18 cellular contexts compared by ENCODE assay signal in the genomic region with DNA sequence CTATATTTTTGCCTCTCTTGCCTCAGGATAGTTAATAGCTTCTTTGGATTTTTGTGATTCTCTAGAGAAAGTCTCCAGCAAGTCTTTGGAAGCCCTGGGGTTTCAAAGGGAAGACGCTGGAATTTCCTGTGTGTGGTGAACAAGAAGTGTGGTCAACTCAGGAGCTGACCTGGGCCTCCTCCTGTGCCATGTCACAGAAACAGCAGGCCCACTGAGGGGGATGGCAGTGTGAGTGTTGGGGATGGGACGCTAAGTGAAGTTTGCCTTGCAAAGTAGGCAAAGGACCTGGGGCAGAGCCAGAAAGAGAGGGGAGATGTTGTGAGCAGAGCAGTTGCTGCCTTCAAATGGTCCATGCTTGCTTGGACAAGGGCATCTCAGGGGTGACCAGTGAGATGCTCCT.
DNase-seq lines count a peak whose midpoint lies in the region; ATAC-seq and TF ChIP-seq lines count a peak whose summit lies in the region.
"Had no signal": no experiment of that assay in that cellular context is flagged by ENCODE, and none has a peak within 500 bp of the region (broad histone marks: within the 10 kb centered on the region; RNA-seq: fewer than 3 reads in every experiment).

No MANE protein-coding gene starts in this region.

- H3K9me3 Mint-ChIP-seq in GM23338, result no peaks in the 10 kb centered on the region
- H3K9me3 Mint-ChIP-seq: CD4-positive, alpha-beta T cell; HFFc6 had no signal

- H3F3A ChIP-seq in GM23338 (replicated peaks; ENCODE audit: low read depth) (no peaks in the 10 kb centered on the region), smooth muscle cell (ENCODE audit: low read depth) (no peaks in the 10 kb centered on the region)

- WGBS in esophagus muscularis mucosa, result 36% methylated on average over 2 of the region's 2 CpGs
- WGBS in mesendoderm (ENCODE audit: extremely low coverage, insufficient coverage, low lambda C conversion rate), result no CpG with 5 or more reads among the region's 2 CpGs
- whole genome bisulfite sequencing in smooth muscle cell (ENCODE audit: low lambda C conversion rate), result 40% methylated on average over 2 of the region's 2 CpGs

- no peaks in the 10 kb centered on the region for H3K36me3 Mint-ChIP-seq in GM23338 (ENCODE audit: low read depth)

- no peak overlapping the region for H3K4ac ChIP-seq in mesendoderm (ENCODE audit: low read depth, low read length)

- H3K9me3 ChIP-seq in NT2/D1 (ENCODE audit: insufficient read depth, low read length) (no peaks in the 10 kb centered on the region), esophagus muscularis mucosa (no peaks in the 10 kb centered on the region), smooth muscle cell (replicated peaks; ENCODE audit: low read depth) (peaks cover 5% of the 10 kb centered on the region)
- H3K9me3 ChIP-seq: A549 had no signal

- H3K27ac Mint-ChIP-seq in GM23338, result peak overlapping the region; percentile 68
- H3K27ac Mint-ChIP-seq: CD4-positive, alpha-beta T cell; HFFc6 had no signal

- H3K4me1 Mint-ChIP-seq in GM23338, result peaks cover 15% of the 10 kb centered on the region

- H3K23ac ChIP-seq in mesendoderm (ENCODE audit: low read length), result no peak overlapping the region

- intact Hi-C loops in esophagus muscularis mucosa (cut with DNase I), result no loop called here

- ATAC-seq in GM23338 (no peak), HG02870 (IDR thresholded peaks at IDR 0.05; ENCODE audit: unreplicated experiment) (no peak)
- ATAC-seq: A549, HCT116 had no signal

- H3K4me3 Mint-ChIP-seq in GM23338, result no peak overlapping the region
- H3K4me3 Mint-ChIP-seq: CD4-positive, alpha-beta T cell; HFFc6 had no signal

- H3K4me1 ChIP-seq in GM23338 (ENCODE audit: insufficient read depth) (no peaks in the 10 kb centered on the region; the same call in 1 of the 2 replicates), NT2/D1 (ENCODE audit: insufficient read depth, insufficient read length) (no peaks in the 10 kb centered on the region), esophagus muscularis mucosa (no peaks in the 10 kb centered on the region), mesendoderm (ENCODE audit: control insufficient read depth, low read depth, low read length) (no peaks in the 10 kb centered on the region), smooth muscle cell (ENCODE audit: low read depth) (no peaks in the 10 kb centered on the region)
- H3K4me1 ChIP-seq: A549 had no signal

- no peak overlapping the region for H3K4me2 ChIP-seq in GM23338
- H3K4me2 ChIP-seq in mesendoderm (ENCODE audit: low read length), result no peak overlapping the region
- no peak overlapping the region for H3K4me2 ChIP-seq in smooth muscle cell
- H3K4me2 ChIP-seq: A549 had no signal

- no peak overlapping the region for H4K5ac ChIP-seq in mesendoderm (ENCODE audit: low read length)

- no peak overlapping the region for H3K18ac ChIP-seq in mesendoderm (ENCODE audit: low read length)

- H3K27me3 ChIP-seq in GM23338 (ENCODE audit: insufficient read depth) (no peaks in the 10 kb centered on the region), NT2/D1 (ENCODE audit: insufficient read depth, insufficient read length) (no peaks in the 10 kb centered on the region), esophagus muscularis mucosa (no peaks in the 10 kb centered on the region), mesendoderm (ENCODE audit: insufficient read depth, low read length, poor library complexity) (no peaks in the 10 kb centered on the region), smooth muscle cell (ENCODE audit: low read depth) (no peaks in the 10 kb centered on the region)

- H3K4me3 ChIP-seq in GM23338 (no peak overlapping the region), NT2/D1 (ENCODE audit: insufficient read length, low read depth) (no peak overlapping the region), esophagus muscularis mucosa (no peak overlapping the region), mesendoderm (ENCODE audit: low read length) (no peak overlapping the region), smooth muscle cell (no peak overlapping the region), foreskin fibroblast (ENCODE audit: low read depth in 1 of 2, low read length in 2 of 2) (no peak overlapping the region)
- H3K4me3 ChIP-seq: A549, GM23248 had no signal

- peaks cover 2% of the 10 kb centered on the region for H3K27me3 Mint-ChIP-seq in GM23338 (ENCODE audit: insufficient read depth, low read depth, poor library complexity)
- H3K27me3 Mint-ChIP-seq: CD4-positive, alpha-beta T cell had no signal

- H3K9ac ChIP-seq in NT2/D1 (ENCODE audit: insufficient read length, low read depth) (no peak overlapping the region), mesendoderm (ENCODE audit: low read length) (no peak overlapping the region), smooth muscle cell (ENCODE audit: low read depth) (no peak overlapping the region)
- H3K9ac ChIP-seq: GM23248 had no signal

- no peak overlapping the region for H2BK15ac ChIP-seq in mesendoderm (replicated peaks; ENCODE audit: low read depth)

- no peak overlapping the region for H3K56ac ChIP-seq in mesendoderm (ENCODE audit: low read length)

- no peak overlapping the region for H2AK5ac ChIP-seq in mesendoderm (ENCODE audit: low read length)

- H3K79me2 ChIP-seq in GM23338 (replicated peaks; ENCODE audit: insufficient read depth) (no peaks in the 10 kb centered on the region), mesendoderm (ENCODE audit: control insufficient read depth, insufficient read depth, low read length) (no peaks in the 10 kb centered on the region), smooth muscle cell (ENCODE audit: low read depth) (no peaks in the 10 kb centered on the region)

- no peak for DNase-seq in GM23338 (ENCODE audit: low spot score)
- peak; percentile 1 for DNase-seq in NT2/D1 (ENCODE audit: low read depth, low spot score)
- peak; percentile 89 for DNase-seq in esophagus muscularis mucosa (ENCODE audit: extremely low spot score)
- peak; percentile 69 for DNase-seq in mesendoderm
- no peak for DNase-seq in smooth muscle cell (lab: John Stamatoyannopoulos, UW; ENCODE audit: unreplicated experiment)
- no peak for DNase-seq in foreskin fibroblast
- DNase-seq: AML-193; CD4-positive, alpha-beta T cell; DMS153; DMS79; GDM1; GM23248; HFFc6 had no signal

- no peak overlapping the region for H2BK120ac ChIP-seq in mesendoderm (ENCODE audit: low read depth, low read length)

- no peak overlapping the region for H4K8ac ChIP-seq in mesendoderm (ENCODE audit: low read depth, low read length)

- no peak for TF ChIP-seq POLR2A in esophagus muscularis mucosa (IDR thresholded peaks at IDR 0.05; ENCODE audit: low read depth)

- H3K36me3 ChIP-seq in GM23338 (ENCODE audit: insufficient read depth) (no peaks in the 10 kb centered on the region), NT2/D1 (ENCODE audit: insufficient read depth, insufficient read length, low read length) (no peaks in the 10 kb centered on the region), esophagus muscularis mucosa (no peaks in the 10 kb centered on the region), mesendoderm (ENCODE audit: control insufficient read depth, insufficient read depth, low read length) (no peaks in the 10 kb centered on the region), smooth muscle cell (ENCODE audit: low read depth) (no peaks in the 10 kb centered on the region)

- TF ChIP-seq CTCF in GM23338 (conservative IDR thresholded peaks at IDR 0.05; ENCODE audit: low read depth in 2 of 2), result no peak
- no peak for TF ChIP-seq CTCF in esophagus muscularis mucosa (IDR thresholded peaks at IDR 0.05)
- no peak for TF ChIP-seq CTCF in smooth muscle cell (IDR thresholded peaks at IDR 0.05; ENCODE audit: borderline replicate concordance, insufficient read depth, poor library complexity, severe bottlenecking)
- TF ChIP-seq CTCF in foreskin fibroblast (IDR thresholded peaks at IDR 0.05; ENCODE audit: low read depth, low read length), result no peak

- H3K9me2 ChIP-seq in GM23338 (ENCODE audit: insufficient read depth), result no peaks in the 10 kb centered on the region

- H4K20me1 ChIP-seq in GM23338 (replicated peaks; ENCODE audit: insufficient read depth), result no peaks in the 10 kb centered on the region
- no peaks in the 10 kb centered on the region for H4K20me1 ChIP-seq in smooth muscle cell (ENCODE audit: low read depth)

- no peaks in the 10 kb centered on the region for H3K79me1 ChIP-seq in mesendoderm (ENCODE audit: low read length)

- TF ChIP-seq EP300 in esophagus muscularis mucosa (IDR thresholded peaks at IDR 0.05), result no peak

- H2AFZ ChIP-seq in GM23338 (no peak overlapping the region), smooth muscle cell (ENCODE audit: low read depth) (no peak overlapping the region)
- H2AFZ ChIP-seq: GM23248 had no signal

- H2BK5ac ChIP-seq in mesendoderm (ENCODE audit: low read length), result no peak overlapping the region

- H3K27ac ChIP-seq in GM23338 (ENCODE audit: low read depth), result no peak overlapping the region
- no peak overlapping the region for H3K27ac ChIP-seq in esophagus muscularis mucosa (replicated peaks in 1 of 4)
- H3K27ac ChIP-seq in mesendoderm (ENCODE audit: low read depth, low read length), result no peak overlapping the region
- H3K27ac ChIP-seq in smooth muscle cell (ENCODE audit: low read depth), result no peak overlapping the region
- H3K27ac ChIP-seq: 22Rv1, A549, C4-2B, GM23248 had no signal

TF ChIP-seq in GM23338, 12 proteins besides CTCF, POLR2A, EP300 and RAD21 (continues in another document):
- TF ChIP-seq STAT1 (IDR thresholded peaks at IDR 0.05; ENCODE audit: unreplicated experiment) (no peak), EZH2 (IDR thresholded peaks at IDR 0.05; ENCODE audit: low read depth, unreplicated experiment) (no peak), NANOG (IDR thresholded peaks at IDR 0.05; ENCODE audit: borderline replicate concordance) (no peak), POLR2AphosphoS5 (IDR thresholded peaks at IDR 0.05; ENCODE audit: low read depth) (no peak)

Comparison
In these comparisons a context has a peak if more than half of its experiments do, and no peak if none do; other contexts are left out.
1. DNase-seq: peak in NT2/D1 (single experiment), esophagus muscularis mucosa (single experiment) and mesendoderm (single experiment); none in GM23338 (single experiment), smooth muscle cell (single experiment) and foreskin fibroblast (0 of 2).